Comparison of ENCODE assay signal across 8 cellular contexts in genomic region chr5:98769256-98770157, GRCh38. TPM values are rescaled to one million over a fixed set of nuclear protein-coding genes. Genes with fewer than 3 reads are reported as not detected.
DNase-seq lines count a peak whose midpoint lies in the region; ATAC-seq, FAIRE-seq and TF ChIP-seq lines count a peak whose summit lies in the region.

No MANE protein-coding gene starts in this region.

- peaks cover 19% of the 10 kb centered on the region for H3K4me1 Mint-ChIP-seq in astrocyte (ENCODE audit: low read depth, unreplicated experiment)

- DNase-seq in GM12865 (ENCODE audit: low read depth): peak; percentile 39
- DNase-seq in OCI-LY7 (ENCODE audit: low spot score): no peak
- DNase-seq in astrocyte (ENCODE audit: low read depth): peak; percentile 67
- DNase-seq in hypothalamus (lab: John Stamatoyannopoulos, UW): peak in 39 of 51 donors; percentile 9 to 86 (median 54)
- DNase-seq in retina: peak; percentile 90
- no peak for DNase-seq in NCI-H2196 treated with DMSO at 0.1 percent for 48 hours (lab: John Stamatoyannopoulos, UW; ENCODE audit: unreplicated experiment)

- no peaks in the 10 kb centered on the region for H3K9me2 ChIP-seq in OCI-LY7 (ENCODE audit: insufficient read depth, low read length)

- H2AFZ ChIP-seq in OCI-LY7 (ENCODE audit: low read length) (no peak overlapping the region), astrocyte (ENCODE audit: low read depth, low read length) (peak overlapping the region; percentile 75)

- peak overlapping the region; percentile 99 for H3K4me3 Mint-ChIP-seq in astrocyte (ENCODE audit: unreplicated experiment)

- H3K36me3 ChIP-seq in OCI-LY7 (ENCODE audit: insufficient read depth, low read length) (no peaks in the 10 kb centered on the region), astrocyte (ENCODE audit: insufficient read depth, low read length) (no peaks in the 10 kb centered on the region)

- no TSS peak for BruUV-seq in OCI-LY7 (replicated peaks; lab: Mats Ljungman, UMichigan)

- POLR2A ChIA-PET in OCI-LY7 (lab: Charles Lee): interaction anchor here (0.6 kb wide), 1 partner anchor 62 kb away, joined by 3 read pairs; no protein-coding TSS in a partner anchor

- H3K9me3 ChIP-seq in OCI-LY7 (ENCODE audit: low read length) (no peaks in the 10 kb centered on the region), astrocyte (ENCODE audit: insufficient read depth, low read depth, low read length) (no peaks in the 10 kb centered on the region)

- H3K79me2 ChIP-seq in OCI-LY7 (ENCODE audit: insufficient read depth, low read depth, low read length) (peaks cover 2% of the 10 kb centered on the region; the same call in 1 of the 2 replicates), astrocyte (ENCODE audit: insufficient read depth, low read length) (peaks cover 48% of the 10 kb centered on the region)

- peak; percentile 44; the same call in 1 of the 2 replicates for TF ChIP-seq CTCF in 22Rv1 (IDR thresholded peaks at IDR 0.05)
- no peak for TF ChIP-seq CTCF in GM12865 (IDR thresholded peaks at IDR 0.05; ENCODE audit: insufficient read depth, low read depth, low read length, missing control alignments)
- TF ChIP-seq CTCF in OCI-LY7 (conservative IDR thresholded peaks at IDR 0.05; ENCODE audit: low read length): no peak
- TF ChIP-seq CTCF in astrocyte (IDR thresholded peaks at IDR 0.05; ENCODE audit: insufficient read depth, low read depth, low read length): no peak

- H3K27ac Mint-ChIP-seq in astrocyte (ENCODE audit: unreplicated experiment): peak overlapping the region; percentile 99

- no peaks in the 10 kb centered on the region for H3K27me3 ChIP-seq in astrocyte (ENCODE audit: insufficient read depth, low read length)

- CTCF ChIA-PET in OCI-LY7 (lab: Charles Lee; ENCODE audit: unreplicated experiment): no interaction called here

- H3K9ac ChIP-seq in astrocyte (ENCODE audit: low read length): peak overlapping the region; percentile 98

- FAIRE-seq in astrocyte (lab: Jason Lieb, UNC): no peak

- H3K36me3 Mint-ChIP-seq in astrocyte (ENCODE audit: low read depth, unreplicated experiment): peaks cover 2% of the 10 kb centered on the region

- H3K4me3 ChIP-seq in GM12865 (ENCODE audit: low read depth, low read length) (peak overlapping the region; percentile 66), OCI-LY7 (ENCODE audit: low read depth, low read length, poor library complexity, severe bottlenecking) (no peak overlapping the region), astrocyte (ENCODE audit: insufficient read depth, low read depth, low read length) (peak overlapping the region; percentile 79)

- H4K20me1 ChIP-seq in OCI-LY7 (ENCODE audit: insufficient read depth, low read length) (peaks cover 11% of the 10 kb centered on the region; the same call in 1 of the 2 replicates), astrocyte (ENCODE audit: insufficient read depth, low read length) (peaks cover 3% of the 10 kb centered on the region)

- H3K4me1 ChIP-seq in OCI-LY7 (ENCODE audit: insufficient read depth, low read length, poor library complexity, severe bottlenecking) (peaks cover 27% of the 10 kb centered on the region), astrocyte (ENCODE audit: insufficient read depth, low read length) (peaks cover 10% of the 10 kb centered on the region)

- intact Hi-C loops in OCI-LY7 (cut with micrococcal nuclease; ENCODE audit: unreplicated experiment): loop anchor here (10.0 kb wide), 1 partner anchor 1585 kb away; the partner anchor contains the start of gene RIOK2

- no peaks in the 10 kb centered on the region for H3K9me3 Mint-ChIP-seq in astrocyte (ENCODE audit: unreplicated experiment)

- peak overlapping the region; percentile 76; the same call in 1 of the 2 replicates for H3K4me2 ChIP-seq in OCI-LY7 (ENCODE audit: low read length)
- H3K4me2 ChIP-seq in astrocyte (ENCODE audit: low read length): peak overlapping the region; percentile 87

- H3K27ac ChIP-seq in 22Rv1 (peak overlapping the region; percentile 92), OCI-LY7 (ENCODE audit: low read depth, low read length, poor library complexity, severe bottlenecking) (no peak overlapping the region), astrocyte (ENCODE audit: low read depth, low read length) (peak overlapping the region; percentile 84)

- no peaks in the 10 kb centered on the region for H3K27me3 Mint-ChIP-seq in astrocyte (ENCODE audit: low read depth, unreplicated experiment)

- no peak for ATAC-seq in GM21515 (IDR thresholded peaks at IDR 0.05; ENCODE audit: unreplicated experiment)

RNA-seq across cellular contexts. Expression of gene RGMB, which starts 4.0 kb away (rescaled TPM):
- total RNA-seq in OCI-LY7 (2014; rRNA removed; shearing (Covaris generic)): 9.2 and 9.3 TPM in 2 replicates
- total RNA-seq in OCI-LY7 (2022) (11.2 and 15.0 TPM in 2 replicates), astrocyte (42.8 and 48.7 TPM in 2 replicates)

Comparison
In these comparisons a context has a peak if more than half of its experiments do, and no peak if none do; other contexts are left out.
1. DNase-seq: peak in GM12865 (single experiment), astrocyte (single experiment), hypothalamus (39 of 51) and retina (single experiment); none in OCI-LY7 (single experiment) and NCI-H2196 treated with DMSO at 0.1 percent for 48 hours (single experiment).